Comparison of ENCODE assay signal across 31 cellular contexts in genomic region chr18:56226025-56226424, GRCh38.
"Had no signal": no experiment of that assay in that cellular context is flagged by ENCODE, and none has a peak within 500 bp of the region (broad histone marks: within the 10 kb centered on the region; RNA-seq: fewer than 3 reads in every experiment).

No MANE protein-coding gene starts in this region.

- H3K36me3 Mint-ChIP-seq: natural killer cell, neural progenitor cell, type B pancreatic cell had no signal

- H3K4me2 ChIP-seq: neural progenitor cell, smooth muscle cell had no signal

- H3K9ac ChIP-seq: neural progenitor cell, parathyroid adenoma had no signal

- H3K27me3 ChIP-seq: neural progenitor cell, ovary, spleen, suprapubic skin, testis, tibial artery, transverse colon, upper lobe of right lung, uterus had no signal

- H3K9me3 ChIP-seq: ovary, suprapubic skin, testis, tibial artery, transverse colon, upper lobe of right lung, uterus had no signal

- H3K4me3 Mint-ChIP-seq: natural killer cell; nephron; neural progenitor cell; stimulated activated memory B cell treated with anti-CD40 and anti-IgM and Interleukin-4, amounts not matched to agents 10 μg/mL and 1 μg/mL and 100 μg/mL, for 72 hours; stimulated activated naive CD8-positive, alpha-beta T cell treated with anti-CD3 and anti-CD28 coated beads, Interleukin-15, amount 100 ng/mL, for 72 hours; type B pancreatic cell had no signal

- H3K4me1 Mint-ChIP-seq: natural killer cell; neural progenitor cell; stimulated activated naive CD8-positive, alpha-beta T cell treated with anti-CD3 and anti-CD28 coated beads, Interleukin-15, amount 100 ng/mL, for 72 hours had no signal

- H3K27ac Mint-ChIP-seq: natural killer cell; nephron; neural progenitor cell; progenitor cell of endocrine pancreas; stimulated activated memory B cell treated with anti-CD40 and anti-IgM and Interleukin-4, amounts not matched to agents 10 μg/mL and 1 μg/mL and 100 μg/mL, for 72 hours; stimulated activated naive CD8-positive, alpha-beta T cell treated with anti-CD3 and anti-CD28 coated beads, Interleukin-15, amount 100 ng/mL, for 72 hours; type B pancreatic cell had no signal

- H3K27ac ChIP-seq: neural progenitor cell, ovary, parathyroid adenoma, psoas muscle, skin epidermis, spleen, suprapubic skin, testis, tibial artery, transverse colon, upper lobe of right lung, uterus had no signal

- H3K4me1 ChIP-seq: neural progenitor cell, parathyroid adenoma, psoas muscle, spleen, suprapubic skin, testis, transverse colon, upper lobe of right lung, uterus had no signal

- H2AFZ ChIP-seq: neural progenitor cell, parathyroid adenoma had no signal

- H3K27me3 Mint-ChIP-seq: stimulated activated memory B cell treated with anti-CD40 and anti-IgM and Interleukin-4, amounts not matched to agents 10 μg/mL and 1 μg/mL and 100 μg/mL, for 72 hours; stimulated activated naive CD8-positive, alpha-beta T cell treated with anti-CD3 and anti-CD28 coated beads, Interleukin-15, amount 100 ng/mL, for 72 hours; type B pancreatic cell had no signal

- ATAC-seq: natural killer cell; psoas muscle; right cardiac atrium; sciatic nerve; stimulated activated memory B cell treated with anti-CD40 and anti-IgM and Interleukin-4, amounts not matched to agents 10 μg/mL and 1 μg/mL and 100 μg/mL, for 72 hours; stimulated activated naive CD8-positive, alpha-beta T cell treated with anti-CD3 and anti-CD28 coated beads, Interleukin-15, amount 100 ng/mL, for 72 hours; stimulated activated naive CD8-positive, alpha-beta T cell treated with anti-CD3 and anti-CD28 coated beads, Interleukin-15, Interleukin-2, amounts not matched to agents 100 U/mL and 50 U/mL, for 24 hours; upper lobe of right lung had no signal

- H3K36me3 ChIP-seq: neural progenitor cell, ovary, spleen, suprapubic skin, tibial artery, transverse colon, upper lobe of right lung, uterus had no signal

- DNase-seq: natural killer cell; occipital lobe; ovary; posterior cingulate gyrus; psoas muscle; right cardiac atrium; spleen; stimulated activated CD4-positive, alpha-beta T cell treated with anti-CD3 and anti-CD28 coated beads, Interleukin-12 subunit alpha, Interleukin-12 subunit beta, amount 100 ng/mL, for 4 hours; stimulated activated CD4-positive, alpha-beta T cell treated with anti-CD3 and anti-CD28 coated beads, Interleukin-1b, Interleukin-23, amount 100 ng/mL, for 48 hours; stimulated activated CD4-positive, alpha-beta T cell treated with anti-CD3 and anti-CD28 coated beads, Interleukin-4, amount 100 ng/mL, for 1 hour; stimulated activated CD4-positive, alpha-beta T cell treated with anti-CD3 and anti-CD28 coated beads, Interleukin-4, amount 100 ng/mL, for 4 hours; stimulated activated CD8-positive, alpha-beta memory T cell treated with anti-CD3 and anti-CD28 coated beads, Interleukin-4, amount 100 ng/mL, for 48 hours; stimulated activated naive CD4-positive, alpha-beta T cell; stimulated activated naive CD8-positive, alpha-beta T cell treated with anti-CD3 and anti-CD28 coated beads, Interleukin-15, amount 100 ng/mL, for 72 hours; stimulated activated naive CD8-positive, alpha-beta T cell treated with anti-CD3 and anti-CD28 coated beads, Interleukin-15, Interleukin-2, amounts not matched to agents 100 U/mL and 50 U/mL, for 24 hours; substantia nigra; testis; tibial artery; transverse colon; upper lobe of right lung; uterus had no signal

- H3K4me3 ChIP-seq: neural progenitor cell, ovary, psoas muscle, skin epidermis, smooth muscle cell, spleen, suprapubic skin, testis, tibial artery, transverse colon, upper lobe of right lung, uterus had no signal
